1 cellular context compared by ENCODE assay signal in genomic region chr22:41654322-41654721, GRCh38.
TF ChIP-seq lines count a peak whose summit lies in the region.

No MANE protein-coding gene starts in this region.

TF ChIP-seq in GM23338, 12 proteins besides CTCF, POLR2A, EP300 and RAD21:
- TF ChIP-seq ZNF462 (CRISPR knock-in tag; IDR thresholded peaks at IDR 0.05) (no peak), NANOG (IDR thresholded peaks at IDR 0.05; ENCODE audit: borderline replicate concordance) (no peak), EZH2 (IDR thresholded peaks at IDR 0.05; ENCODE audit: low read depth, unreplicated experiment) (no peak), CREB1 (CRISPR knock-in tag; IDR thresholded peaks at IDR 0.05; ENCODE audit: low read depth) (no peak), STAT1 (IDR thresholded peaks at IDR 0.05; ENCODE audit: unreplicated experiment) (no peak)
